ENCODE assay signal across 1 cellular context in genomic region chr5:123721721-123722276, GRCh38.
TF ChIP-seq lines count a peak whose summit lies in the region.

No MANE protein-coding gene starts in this region.

TF ChIP-seq in H1, 55 proteins besides CTCF, POLR2A, EP300 and RAD21:
- TF ChIP-seq CTBP2 (IDR thresholded peaks at IDR 0.05; ENCODE audit: borderline replicate concordance, insufficient read depth, insufficient read length, low read length) = no peak
- TF ChIP-seq MAFK (IDR thresholded peaks at IDR 0.05; ENCODE audit: low read depth, low read length) = 0 out of 2 replicates have a peak, but pooled peaks have one; percentile 4
- no peak for TF ChIP-seq SRF (IDR thresholded peaks at IDR 0.05; ENCODE audit: low read depth, low read length)
